Comparison of ENCODE assay signal across 11 cellular contexts in the genomic region with DNA sequence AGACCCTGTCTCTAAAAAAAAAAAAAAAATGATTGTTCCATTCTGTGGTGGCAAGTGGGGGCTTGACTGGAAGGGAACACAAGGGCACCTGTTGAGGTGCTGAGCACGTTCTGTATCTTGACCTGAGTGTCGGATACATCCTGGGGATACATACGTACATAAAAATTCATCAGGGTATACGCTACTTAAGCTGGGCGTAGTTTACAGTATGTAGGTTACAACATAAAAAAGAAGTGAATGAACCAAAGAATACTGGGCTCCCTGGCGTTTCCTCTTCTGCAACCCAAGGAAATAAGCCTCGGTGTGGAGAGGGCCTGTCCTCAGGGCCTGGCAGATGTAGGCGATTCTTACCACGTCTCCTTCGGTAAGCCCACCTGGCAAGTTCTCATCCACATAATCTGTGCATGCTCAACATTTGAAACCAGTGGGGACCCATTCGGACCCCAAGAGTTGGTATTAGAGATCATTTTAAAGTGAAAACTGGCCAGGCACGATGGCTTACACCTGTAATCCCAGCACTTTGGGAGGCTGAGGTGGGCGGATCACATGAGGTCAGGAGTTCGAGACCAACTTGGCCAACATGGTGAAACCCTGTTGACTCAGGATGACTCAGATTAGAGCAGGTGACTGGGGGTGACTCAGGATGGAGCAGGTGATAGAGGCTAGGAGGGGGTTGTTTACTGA. TPM values are rescaled to one million over a fixed set of nuclear protein-coding genes. Genes with fewer than 3 reads are reported as not detected.
DNase-seq lines count a peak whose midpoint lies in the region; ATAC-seq and TF ChIP-seq lines count a peak whose summit lies in the region.
"Had no signal": no experiment of that assay in that cellular context is flagged by ENCODE, and none has a peak within 500 bp of the region (broad histone marks: within the 10 kb centered on the region; RNA-seq: fewer than 3 reads in every experiment).

No MANE protein-coding gene starts in this region.

- no TSS peak for BruUV-seq in mammary epithelial cell (replicated peaks; lab: Mats Ljungman, UMichigan)

- POLR2A ChIA-PET in HEK293 (lab: Yijun Ruan, JAX), result no interaction called here

- ATAC-seq in GM21381 (IDR thresholded peaks at IDR 0.05; ENCODE audit: unreplicated experiment), result no peak

- WGBS in mammary epithelial cell (ENCODE audit: low coverage, missing lambda C conversion rate), result 77% methylated on average over 14 of the region's 14 CpGs
- WGBS in trophoblast cell (ENCODE audit: extremely low coverage, insufficient coverage, insufficient read length), result no CpG with 5 or more reads among the region's 14 CpGs

- H3K27ac ChIP-seq in HEK293 (ENCODE audit: extremely low read depth, low read depth, low read length), result no peak overlapping the region
- H3K27ac ChIP-seq in mammary epithelial cell (ENCODE audit: insufficient read depth, low read depth, low read length), result no peak overlapping the region
- no peak overlapping the region for H3K27ac ChIP-seq in trophoblast cell (ENCODE audit: low read depth, low read length)

- no peaks in the 10 kb centered on the region for H3K4me1 ChIP-seq in HEK293 (ENCODE audit: control insufficient read depth, insufficient read depth, low read length)
- no peaks in the 10 kb centered on the region for H3K4me1 ChIP-seq in mammary epithelial cell (ENCODE audit: insufficient read depth, low read length)
- peaks cover 0 to 2% of the 10 kb centered on the region in 2 experiments for H3K4me1 ChIP-seq in trophoblast cell (ENCODE audit: control insufficient read depth in 1 of 2, insufficient read depth in 2 of 2, low read length in 2 of 2)

- H3K9ac ChIP-seq in mammary epithelial cell (ENCODE audit: insufficient read depth, low read length) (no peak overlapping the region), trophoblast cell (ENCODE audit: low read length) (no peak overlapping the region)

- no peak overlapping the region for H4K91ac ChIP-seq in trophoblast cell (ENCODE audit: low read depth, low read length)

- no peak overlapping the region for H2BK12ac ChIP-seq in trophoblast cell (ENCODE audit: low read length)

- CTCF ChIA-PET in HEK293 (lab: Yijun Ruan, JAX), result no interaction called here
- CTCF ChIA-PET in mammary epithelial cell (lab: Charles Lee; ENCODE audit: low non-redundant PET), result interaction anchor here (0.6 kb wide), 1 partner anchor 181 kb away, joined by 3 read pairs; no protein-coding TSS in a partner anchor

- dilution Hi-C loops in mammary epithelial cell (cut with HindIII; ENCODE audit: low sequenced_read_pairs), result loop anchor here (5.0 to 10.0 kb wide), 3 partner anchors 93 to 357 kb away; no protein-coding TSS in a partner anchor

- no peaks in the 10 kb centered on the region for H4K20me1 ChIP-seq in mammary epithelial cell (ENCODE audit: insufficient read depth, low read length)

- no peak overlapping the region for H3K14ac ChIP-seq in trophoblast cell (ENCODE audit: low read length)

- H2AFZ ChIP-seq in mammary epithelial cell (ENCODE audit: low read depth, low read length) (no peak overlapping the region), trophoblast cell (ENCODE audit: insufficient read depth, low read length, poor library complexity) (no peak overlapping the region)

- no peaks in the 10 kb centered on the region for H3K79me2 ChIP-seq in mammary epithelial cell (ENCODE audit: insufficient read depth, low read length)
- no peaks in the 10 kb centered on the region for H3K79me2 ChIP-seq in trophoblast cell (ENCODE audit: control insufficient read depth, insufficient read depth, low read length, poor library complexity)

- H3K18ac ChIP-seq in trophoblast cell (ENCODE audit: low read length), result no peak overlapping the region

- intact Hi-C loops in mammary epithelial cell (cut with micrococcal nuclease), result no loop called here

- no peak overlapping the region for H2AK5ac ChIP-seq in trophoblast cell (ENCODE audit: low read length)

- no peaks in the 10 kb centered on the region for H3K79me1 ChIP-seq in trophoblast cell (ENCODE audit: low read length)

- H3K36me3 ChIP-seq in HEK293 (ENCODE audit: control insufficient read depth in 2 of 2, insufficient read depth in 1 of 2, low read length in 2 of 2) (no peaks in the 10 kb centered on the region), mammary epithelial cell (ENCODE audit: insufficient read depth, low read length) (no peaks in the 10 kb centered on the region), trophoblast cell (ENCODE audit: control insufficient read depth in 1 of 2, insufficient read depth in 2 of 2, low read length in 2 of 2) (no peaks in the 10 kb centered on the region)

- H3K4me3 ChIP-seq in HEK293 (ENCODE audit: low read depth, low read length) (no peak overlapping the region), mammary epithelial cell (replicated peaks in 1 of 3; ENCODE audit: insufficient read depth in 1 of 3, low read depth in 2 of 3, low read length in 3 of 3) (no peak overlapping the region), trophoblast cell (ENCODE audit: low read depth, low read length) (peak overlapping the region; percentile 10)

- no peak overlapping the region for H2BK120ac ChIP-seq in trophoblast cell (ENCODE audit: insufficient read depth, low read length, poor library complexity)

- no peak overlapping the region for H2BK5ac ChIP-seq in trophoblast cell (ENCODE audit: low read depth, low read length, poor library complexity)

- no peak overlapping the region for H3K23ac ChIP-seq in trophoblast cell (ENCODE audit: low read length)

- no peak overlapping the region for H4K8ac ChIP-seq in trophoblast cell (ENCODE audit: low read depth, low read length)

- in situ Hi-C loops in mammary epithelial cell (cut with MboI; ENCODE audit: low sequenced_read_pairs in 2 of 2), result no loop called here

- no peak for TF ChIP-seq CTCF in HEK293 (tag by site-specific recombination; IDR thresholded peaks at IDR 0.05)
- no peak for TF ChIP-seq CTCF in mammary epithelial cell (conservative IDR thresholded peaks at IDR 0.05 in 1 of 2, IDR thresholded peaks at IDR 0.05 in 1 of 2; ENCODE audit: extremely low read depth in 1 of 2, insufficient read depth in 1 of 2, low read depth in 1 of 2, low read length in 2 of 2)

- DNase-seq in A172 (ENCODE audit: low spot score) (peak; percentile 55), mammary epithelial cell (peak; percentile 80), trophoblast cell (peak; percentile 27 to 59), NCI-H2196 treated with DMSO at 0.1 percent for 48 hours (lab: John Stamatoyannopoulos, UW; ENCODE audit: unreplicated experiment) (no peak), NCI-H146 treated with DMSO at 0.1 percent for 48 hours (lab: John Stamatoyannopoulos, UW; ENCODE audit: unreplicated experiment) (no peak), NCI-H510A treated with DMSO at 0.1 percent for 48 hours (lab: John Stamatoyannopoulos, UW) (no peak)
- DNase-seq: CD8-positive, alpha-beta memory T cell; NCI-H187; SHP77 treated with DMSO at 0.1 percent for 48 hours had no signal

- no peaks in the 10 kb centered on the region for H3K9me3 ChIP-seq in HEK293 (ENCODE audit: control insufficient read depth, insufficient read depth, low read depth, low read length)
- H3K9me3 ChIP-seq in mammary epithelial cell (replicated peaks; ENCODE audit: insufficient read depth, low read length), result no peaks in the 10 kb centered on the region
- H3K9me3 ChIP-seq in trophoblast cell (ENCODE audit: insufficient read depth, low read depth, low read length), result peaks cover 4% of the 10 kb centered on the region

- H3K4me2 ChIP-seq in mammary epithelial cell (ENCODE audit: insufficient read depth, low read depth, low read length) (no peak overlapping the region), trophoblast cell (ENCODE audit: low read length) (no peak overlapping the region)

- H3K4ac ChIP-seq in trophoblast cell (ENCODE audit: low read depth, low read length), result no peak overlapping the region

- peaks cover 6% of the 10 kb centered on the region for H3K27me3 ChIP-seq in mammary epithelial cell (ENCODE audit: insufficient read depth, low read length)
- no peaks in the 10 kb centered on the region for H3K27me3 ChIP-seq in trophoblast cell (ENCODE audit: insufficient read depth, low read length)

- H4K12ac ChIP-seq in trophoblast cell (ENCODE audit: low read depth, low read length), result no peak overlapping the region

TF ChIP-seq in HEK293, 187 proteins besides CTCF, POLR2A, EP300 and RAD21 (continues in another document):
- TF ChIP-seq, protein P1, sequence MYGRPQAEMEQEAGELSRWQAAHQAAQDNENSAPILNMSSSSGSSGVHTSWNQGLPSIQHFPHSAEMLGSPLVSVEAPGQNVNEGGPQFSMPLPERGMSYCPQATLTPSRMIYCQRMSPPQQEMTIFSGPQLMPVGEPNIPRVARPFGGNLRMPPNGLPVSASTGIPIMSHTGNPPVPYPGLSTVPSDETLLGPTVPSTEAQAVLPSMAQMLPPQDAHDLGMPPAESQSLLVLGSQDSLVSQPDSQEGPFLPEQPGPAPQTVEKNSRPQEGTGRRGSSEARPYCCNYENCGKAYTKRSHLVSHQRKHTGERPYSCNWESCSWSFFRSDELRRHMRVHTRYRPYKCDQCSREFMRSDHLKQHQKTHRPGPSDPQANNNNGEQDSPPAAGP (tag by site-specific recombination; IDR thresholded peaks at IDR 0.05), result 0 out of 2 replicates have a peak, but pooled peaks have one; percentile 41
- TF ChIP-seq EGR2 (tag by site-specific recombination; IDR thresholded peaks at IDR 0.05; ENCODE audit: low read depth) (peak; percentile 22; the same call in 1 of the 2 replicates), ZFHX2 (tag by site-specific recombination; conservative IDR thresholded peaks at IDR 0.05) (0 out of 2 replicates have a peak, but pooled peaks have one; percentile 7), ZNF629 (tag by site-specific recombination; IDR thresholded peaks at IDR 0.05) (peak; percentile 55; the same call in 1 of the 2 replicates), ZNF366 (tag by site-specific recombination; conservative IDR thresholded peaks at IDR 0.05) (peak; percentile 35; the same call in 1 of the 2 replicates), KLF8 (tag by site-specific recombination; IDR thresholded peaks at IDR 0.05) (peak; percentile 45; the same call in 1 of the 2 replicates)

RNA-seq across cellular contexts. Expression of a gene that starts 5.1 kb away (rescaled TPM):
- 0.05 TPM in 1 of 2 replicates, not detected in the other for total RNA-seq in A172 (2014; rRNA removed; shearing (Covaris generic))
- under 1 TPM; 0.24 to 0.33 TPM for total RNA-seq in mammary epithelial cell
- polyA plus RNA-seq in mammary epithelial cell, result 0.37 TPM
- polyA minus RNA-seq in mammary epithelial cell, result not detected
- 1.8 and 2.3 TPM in 2 replicates for polyA plus RNA-seq in trophoblast cell (2013)
- polyA plus RNA-seq: CD8-positive, alpha-beta memory T cell had no signal

Comparison
In these comparisons a context has a peak if more than half of its experiments do, and no peak if none do; other contexts are left out.
1. DNase-seq: peak in A172 (single experiment), mammary epithelial cell (single experiment) and trophoblast cell (2 of 2); none in NCI-H2196 treated with DMSO at 0.1 percent for 48 hours (single experiment), NCI-H146 treated with DMSO at 0.1 percent for 48 hours (single experiment) and NCI-H510A treated with DMSO at 0.1 percent for 48 hours (single experiment).